1 cellular context compared by ENCODE assay signal in the genomic region with DNA sequence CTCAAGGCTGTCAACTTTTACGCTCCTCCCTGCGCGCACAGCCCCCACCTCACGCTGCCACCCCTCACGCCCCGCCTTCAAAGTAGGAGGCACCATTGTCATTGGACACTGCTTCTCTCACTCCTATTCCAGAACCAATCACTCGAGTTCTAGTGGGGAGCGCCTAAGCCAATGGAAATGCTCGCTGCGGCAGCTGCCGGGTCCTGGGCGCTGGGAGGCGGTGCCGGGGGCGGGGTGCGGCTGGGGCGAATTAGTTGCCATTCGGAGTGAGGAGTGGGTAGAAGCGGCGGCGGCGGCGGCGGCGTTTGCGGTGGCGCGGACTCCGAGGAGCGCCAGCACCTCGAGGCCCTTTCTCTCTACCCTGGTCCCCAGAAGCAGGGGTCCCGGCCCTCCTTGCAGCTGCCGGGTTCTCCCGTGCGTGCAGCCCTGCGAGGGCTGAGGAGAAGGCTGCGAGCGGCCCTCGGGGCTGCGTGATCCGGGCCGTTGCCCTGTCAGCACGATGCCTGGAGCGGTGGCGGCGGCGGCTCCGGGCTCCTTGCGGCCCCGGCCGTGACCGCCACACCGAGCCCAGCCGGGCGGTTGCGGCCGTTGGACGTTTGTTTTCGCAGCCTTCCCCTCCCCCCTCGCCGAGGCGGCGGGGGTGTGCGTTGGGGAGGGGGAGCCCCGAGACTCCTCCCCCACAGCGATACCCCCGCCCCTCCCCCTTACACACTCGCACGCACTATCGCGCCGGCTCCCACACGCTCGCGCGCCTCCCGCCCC.
TF ChIP-seq lines count a peak whose summit lies in the region.

A gene (plus strand): TSS at position 253 of the 762 bp plus-strand sequence. CDS start 555 bp downstream, outside the sequence.

TF ChIP-seq in SK-N-SH, 30 proteins besides CTCF, POLR2A, EP300 and RAD21 (continued from another document):
- TF ChIP-seq, protein P1, sequence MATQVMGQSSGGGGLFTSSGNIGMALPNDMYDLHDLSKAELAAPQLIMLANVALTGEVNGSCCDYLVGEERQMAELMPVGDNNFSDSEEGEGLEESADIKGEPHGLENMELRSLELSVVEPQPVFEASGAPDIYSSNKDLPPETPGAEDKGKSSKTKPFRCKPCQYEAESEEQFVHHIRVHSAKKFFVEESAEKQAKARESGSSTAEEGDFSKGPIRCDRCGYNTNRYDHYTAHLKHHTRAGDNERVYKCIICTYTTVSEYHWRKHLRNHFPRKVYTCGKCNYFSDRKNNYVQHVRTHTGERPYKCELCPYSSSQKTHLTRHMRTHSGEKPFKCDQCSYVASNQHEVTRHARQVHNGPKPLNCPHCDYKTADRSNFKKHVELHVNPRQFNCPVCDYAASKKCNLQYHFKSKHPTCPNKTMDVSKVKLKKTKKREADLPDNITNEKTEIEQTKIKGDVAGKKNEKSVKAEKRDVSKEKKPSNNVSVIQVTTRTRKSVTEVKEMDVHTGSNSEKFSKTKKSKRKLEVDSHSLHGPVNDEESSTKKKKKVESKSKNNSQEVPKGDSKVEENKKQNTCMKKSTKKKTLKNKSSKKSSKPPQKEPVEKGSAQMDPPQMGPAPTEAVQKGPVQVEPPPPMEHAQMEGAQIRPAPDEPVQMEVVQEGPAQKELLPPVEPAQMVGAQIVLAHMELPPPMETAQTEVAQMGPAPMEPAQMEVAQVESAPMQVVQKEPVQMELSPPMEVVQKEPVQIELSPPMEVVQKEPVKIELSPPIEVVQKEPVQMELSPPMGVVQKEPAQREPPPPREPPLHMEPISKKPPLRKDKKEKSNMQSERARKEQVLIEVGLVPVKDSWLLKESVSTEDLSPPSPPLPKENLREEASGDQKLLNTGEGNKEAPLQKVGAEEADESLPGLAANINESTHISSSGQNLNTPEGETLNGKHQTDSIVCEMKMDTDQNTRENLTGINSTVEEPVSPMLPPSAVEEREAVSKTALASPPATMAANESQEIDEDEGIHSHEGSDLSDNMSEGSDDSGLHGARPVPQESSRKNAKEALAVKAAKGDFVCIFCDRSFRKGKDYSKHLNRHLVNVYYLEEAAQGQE (IDR thresholded peaks at IDR 0.05; ENCODE audit: low read depth, low read length): peak; percentile 3; the same call in 1 of the 2 replicates
- no peak for TF ChIP-seq JUND (IDR thresholded peaks at IDR 0.05)
TF ChIP-seq in SK-N-SH: peak in this region for 13.
